25 cellular contexts compared by ENCODE assay signal in the genomic region with DNA sequence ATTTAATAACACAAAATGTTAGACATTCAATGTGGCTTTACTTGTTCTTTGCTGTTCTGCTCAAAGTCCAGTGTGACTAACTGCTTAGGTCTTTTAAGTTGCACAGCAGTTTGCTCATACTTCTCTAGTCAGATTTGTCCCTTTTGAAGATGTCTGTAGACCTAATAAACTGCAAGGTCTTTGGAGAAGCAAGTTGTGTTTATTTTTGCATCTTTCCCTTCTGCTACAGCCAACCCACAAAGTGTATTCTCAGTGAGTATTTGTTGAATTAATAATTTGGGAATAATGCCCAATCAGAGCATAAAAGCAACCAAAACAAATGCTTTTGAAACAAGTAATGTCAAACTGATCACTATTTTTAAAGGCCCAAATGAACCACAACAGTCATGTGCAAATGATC.
"Had no signal": no experiment of that assay in that cellular context is flagged by ENCODE, and none has a peak within 500 bp of the region (broad histone marks: within the 10 kb centered on the region; RNA-seq: fewer than 3 reads in every experiment).

No MANE protein-coding gene starts in this region.

- H3K4me3 ChIP-seq: left lung, lower lobe of right lung, tibial nerve had no signal

- H3K27me3 Mint-ChIP-seq: dendritic cell treated with granulocyte-macrophage colony-stimulating factor and Interleukin-4, amounts not matched to agents 40 ng/mL and 50 ng/mL, for 4 days had no signal

- H3K27me3 ChIP-seq: left lung, spleen, tibial nerve had no signal

- H3K36me3 ChIP-seq: left lung, lower lobe of right lung, spleen, tibial nerve had no signal

- H3K4me1 Mint-ChIP-seq: natural killer cell had no signal

- DNase-seq: activated CD4-positive, alpha-beta memory T cell treated with anti-CD3 and anti-CD28 coated beads for 36 hours; activated CD4-positive, alpha-beta T cell treated with anti-CD3 and anti-CD28 coated beads, Interleukin-2, amount 10 ng/mL, durations not matched to agents 24 days and 14 days; activated CD4-positive, CD25-positive, alpha-beta regulatory T cell treated with anti-CD3 and anti-CD28 coated beads, Interleukin-2, amount 50 U/mL, for 72 hours; activated CD8-positive, alpha-beta memory T cell treated with anti-CD3 and anti-CD28 coated beads, Interleukin-2, amount 50 U/mL, for 48 hours; activated gamma-delta T cell treated with Interleukin-2 at 50 U/mL for 16 hours; activated naive CD4-positive, alpha-beta T cell treated with anti-CD3 and anti-CD28 coated beads, Interleukin-2, amount 50 U/mL, for 16 hours; activated T-cell treated with anti-CD3 and anti-CD28 coated beads, Interleukin-2, amount 50 U/mL, for 4 hours; amniotic stem cell; caudate nucleus; endodermal cell; foreskin melanocyte; left lung; lower lobe of right lung; mesenchymal stem cell; natural killer cell; right cardiac atrium; spleen; stimulated activated naive CD4-positive, alpha-beta T cell; T-helper 9 cell had no signal

- H3K27ac ChIP-seq: left lung, lower lobe of right lung, spleen, tibial nerve had no signal

- H3K4me3 Mint-ChIP-seq: activated CD4-positive, alpha-beta memory T cell treated with anti-CD3 and anti-CD28 coated beads for 36 hours; activated CD4-positive, alpha-beta T cell treated with anti-CD3 and anti-CD28 coated beads, Interleukin-2, amount 10 ng/mL, durations not matched to agents 24 days and 14 days; activated T-cell treated with anti-CD3 and anti-CD28 coated beads, Interleukin-2, amount 50 U/mL, for 4 hours; activated T-helper 17 cell treated with anti-CD3 and anti-CD28 coated beads, Interleukin-2, amount 50 U/mL, for 72 hours; dendritic cell treated with granulocyte-macrophage colony-stimulating factor and Interleukin-4, amounts not matched to agents 40 ng/mL and 50 ng/mL, for 4 days; endodermal cell; natural killer cell; T-helper 1 cell treated with Interleukin-12 subunit alpha and Interleukin-12 subunit beta and Interleukin-4 antibody, amounts not matched to agents 30 μg/mL and 1 μg/mL, for 36 hours had no signal

- H3K9me3 ChIP-seq: left lung, lower lobe of right lung, spleen, tibial nerve had no signal

- H3K9me3 Mint-ChIP-seq: activated CD4-positive, alpha-beta memory T cell treated with anti-CD3 and anti-CD28 coated beads for 36 hours; activated T-cell treated with anti-CD3 and anti-CD28 coated beads, Interleukin-2, amount 50 U/mL, for 4 hours; activated T-helper 17 cell treated with anti-CD3 and anti-CD28 coated beads, Interleukin-2, amount 50 U/mL, for 72 hours; dendritic cell treated with granulocyte-macrophage colony-stimulating factor and Interleukin-4, amounts not matched to agents 40 ng/mL and 50 ng/mL, for 4 days; endodermal cell; T-helper 1 cell treated with Interleukin-12 subunit alpha and Interleukin-12 subunit beta and Interleukin-4 antibody, amounts not matched to agents 30 μg/mL and 1 μg/mL, for 36 hours had no signal

- H3K4me1 ChIP-seq: lower lobe of right lung, spleen, tibial nerve had no signal

- FAIRE-seq: TTC549 had no signal

- H3K27ac Mint-ChIP-seq: activated CD4-positive, alpha-beta memory T cell treated with anti-CD3 and anti-CD28 coated beads for 36 hours; activated CD4-positive, alpha-beta T cell treated with anti-CD3 and anti-CD28 coated beads, Interleukin-2, amount 10 ng/mL, durations not matched to agents 24 days and 14 days; activated T-helper 17 cell treated with anti-CD3 and anti-CD28 coated beads, Interleukin-2, amount 50 U/mL, for 72 hours; dendritic cell treated with granulocyte-macrophage colony-stimulating factor and Interleukin-4, amounts not matched to agents 40 ng/mL and 50 ng/mL, for 4 days; endodermal cell; natural killer cell; T-helper 1 cell treated with Interleukin-12 subunit alpha and Interleukin-12 subunit beta and Interleukin-4 antibody, amounts not matched to agents 30 μg/mL and 1 μg/mL, for 36 hours had no signal

- ATAC-seq: activated T-cell treated with anti-CD3 and anti-CD28 coated beads, Interleukin-2, amount 50 U/mL, for 4 hours; activated T-helper 17 cell treated with anti-CD3 and anti-CD28 coated beads, Interleukin-2, amount 50 U/mL, for 72 hours; esophagus mucosa; left lung; lower lobe of right lung; natural killer cell; right cardiac atrium had no signal

- H3K36me3 Mint-ChIP-seq: activated CD4-positive, alpha-beta memory T cell treated with anti-CD3 and anti-CD28 coated beads for 36 hours; natural killer cell had no signal
